ENCODE assay signal across 1 cellular context in the genomic region with DNA sequence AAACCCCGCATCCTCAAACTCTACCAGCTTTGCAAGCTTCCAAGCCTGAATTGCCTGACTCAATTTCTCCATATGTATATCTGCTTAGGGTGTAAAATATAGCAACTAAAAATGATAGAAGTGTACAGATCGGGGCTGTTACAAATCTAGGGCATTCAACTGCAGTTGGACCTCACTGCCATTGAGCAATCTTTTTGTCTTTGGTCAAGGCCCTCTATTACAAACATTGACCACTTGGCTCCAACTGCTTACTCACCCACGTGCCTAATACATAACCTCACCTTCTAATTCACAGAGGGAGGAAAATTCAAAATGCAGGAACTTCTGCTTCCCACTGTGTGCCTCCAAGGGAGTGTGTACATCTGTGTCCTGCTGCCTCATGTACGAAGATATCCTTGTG.
TF ChIP-seq lines count a peak whose summit lies in the region.

No MANE protein-coding gene starts in this region.

TF ChIP-seq in HepG2, 621 proteins besides CTCF, POLR2A, EP300 and RAD21 (continued from another document and continues in another):
- TF ChIP-seq, protein P1, sequence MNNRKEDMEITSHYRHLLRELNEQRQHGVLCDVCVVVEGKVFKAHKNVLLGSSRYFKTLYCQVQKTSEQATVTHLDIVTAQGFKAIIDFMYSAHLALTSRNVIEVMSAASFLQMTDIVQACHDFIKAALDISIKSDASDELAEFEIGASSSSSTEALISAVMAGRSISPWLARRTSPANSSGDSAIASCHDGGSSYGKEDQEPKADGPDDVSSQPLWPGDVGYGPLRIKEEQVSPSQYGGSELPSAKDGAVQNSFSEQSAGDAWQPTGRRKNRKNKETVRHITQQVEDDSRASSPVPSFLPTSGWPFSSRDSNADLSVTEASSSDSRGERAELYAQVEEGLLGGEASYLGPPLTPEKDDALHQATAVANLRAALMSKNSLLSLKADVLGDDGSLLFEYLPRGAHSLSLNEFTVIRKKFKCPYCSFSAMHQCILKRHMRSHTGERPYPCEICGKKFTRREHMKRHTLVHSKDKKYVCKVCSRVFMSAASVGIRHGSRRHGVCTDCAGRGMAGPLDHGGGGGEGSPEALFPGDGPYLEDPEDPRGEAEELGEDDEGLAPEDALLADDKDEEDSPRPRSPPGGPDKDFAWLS (CRISPR knock-in tag; IDR thresholded peaks at IDR 0.05; ENCODE audit: borderline replicate concordance), result no peak
- TF ChIP-seq MAFF (IDR thresholded peaks at IDR 0.05; ENCODE audit: low read depth, low read length) (no peak), ZNF430 (CRISPR knock-in tag; IDR thresholded peaks at IDR 0.05) (no peak), ZNF432 (CRISPR knock-in tag; IDR thresholded peaks at IDR 0.05; ENCODE audit: borderline replicate concordance) (no peak), CCDC6 (CRISPR knock-in tag; IDR thresholded peaks at IDR 0.05) (no peak), NFATC3 (CRISPR knock-in tag; IDR thresholded peaks at IDR 0.05) (no peak), HNF4G (IDR thresholded peaks at IDR 0.05; ENCODE audit: borderline replicate concordance, low read depth, low read length) (no peak), HNF4G (CRISPR knock-in tag; IDR thresholded peaks at IDR 0.05; ENCODE audit: borderline replicate concordance, low read depth) (no peak), THYN1 (CRISPR knock-in tag; IDR thresholded peaks at IDR 0.05; ENCODE audit: borderline replicate concordance, low read depth) (no peak), NKX3-1 (CRISPR knock-in tag; IDR thresholded peaks at IDR 0.05) (no peak), SUZ12 (IDR thresholded peaks at IDR 0.05; ENCODE audit: low read depth, low read length) (no peak), RBFOX2 (IDR thresholded peaks at IDR 0.05; ENCODE audit: low read depth, low read length) (no peak), ZNF138 (CRISPR knock-in tag; IDR thresholded peaks at IDR 0.05; ENCODE audit: low read depth) (no peak), SKI (IDR thresholded peaks at IDR 0.05; ENCODE audit: partially characterized antibody) (no peak), MIER2 (CRISPR knock-in tag; IDR thresholded peaks at IDR 0.05) (no peak), ZNF674 (CRISPR knock-in tag; IDR thresholded peaks at IDR 0.05; ENCODE audit: low read depth) (no peak), SIN3B (IDR thresholded peaks at IDR 0.05; ENCODE audit: low read length) (no peak), ZNF724P (CRISPR knock-in tag; IDR thresholded peaks at IDR 0.05; ENCODE audit: borderline replicate concordance) (no peak), FOSL2 (CRISPR knock-in tag; IDR thresholded peaks at IDR 0.05) (peak; percentile 52), ZNF598 (CRISPR knock-in tag; IDR thresholded peaks at IDR 0.05; ENCODE audit: borderline replicate concordance) (no peak), NCOA5 (CRISPR knock-in tag; IDR thresholded peaks at IDR 0.05) (no peak), CHCHD3 (CRISPR knock-in tag; IDR thresholded peaks at IDR 0.05) (no peak), ARHGAP35 (CRISPR knock-in tag; IDR thresholded peaks at IDR 0.05; ENCODE audit: borderline replicate concordance) (no peak), SAP130 (CRISPR knock-in tag; IDR thresholded peaks at IDR 0.05; ENCODE audit: low read depth) (peak; percentile 41; the same call in 1 of the 2 replicates), ZNF879 (CRISPR knock-in tag; IDR thresholded peaks at IDR 0.05) (no peak), ZNF547 (CRISPR knock-in tag; IDR thresholded peaks at IDR 0.05) (no peak), NR2C2 (CRISPR knock-in tag; IDR thresholded peaks at IDR 0.05; ENCODE audit: borderline replicate concordance) (peak; percentile 32; the same call in 1 of the 2 replicates)
- TF ChIP-seq, protein P2, sequence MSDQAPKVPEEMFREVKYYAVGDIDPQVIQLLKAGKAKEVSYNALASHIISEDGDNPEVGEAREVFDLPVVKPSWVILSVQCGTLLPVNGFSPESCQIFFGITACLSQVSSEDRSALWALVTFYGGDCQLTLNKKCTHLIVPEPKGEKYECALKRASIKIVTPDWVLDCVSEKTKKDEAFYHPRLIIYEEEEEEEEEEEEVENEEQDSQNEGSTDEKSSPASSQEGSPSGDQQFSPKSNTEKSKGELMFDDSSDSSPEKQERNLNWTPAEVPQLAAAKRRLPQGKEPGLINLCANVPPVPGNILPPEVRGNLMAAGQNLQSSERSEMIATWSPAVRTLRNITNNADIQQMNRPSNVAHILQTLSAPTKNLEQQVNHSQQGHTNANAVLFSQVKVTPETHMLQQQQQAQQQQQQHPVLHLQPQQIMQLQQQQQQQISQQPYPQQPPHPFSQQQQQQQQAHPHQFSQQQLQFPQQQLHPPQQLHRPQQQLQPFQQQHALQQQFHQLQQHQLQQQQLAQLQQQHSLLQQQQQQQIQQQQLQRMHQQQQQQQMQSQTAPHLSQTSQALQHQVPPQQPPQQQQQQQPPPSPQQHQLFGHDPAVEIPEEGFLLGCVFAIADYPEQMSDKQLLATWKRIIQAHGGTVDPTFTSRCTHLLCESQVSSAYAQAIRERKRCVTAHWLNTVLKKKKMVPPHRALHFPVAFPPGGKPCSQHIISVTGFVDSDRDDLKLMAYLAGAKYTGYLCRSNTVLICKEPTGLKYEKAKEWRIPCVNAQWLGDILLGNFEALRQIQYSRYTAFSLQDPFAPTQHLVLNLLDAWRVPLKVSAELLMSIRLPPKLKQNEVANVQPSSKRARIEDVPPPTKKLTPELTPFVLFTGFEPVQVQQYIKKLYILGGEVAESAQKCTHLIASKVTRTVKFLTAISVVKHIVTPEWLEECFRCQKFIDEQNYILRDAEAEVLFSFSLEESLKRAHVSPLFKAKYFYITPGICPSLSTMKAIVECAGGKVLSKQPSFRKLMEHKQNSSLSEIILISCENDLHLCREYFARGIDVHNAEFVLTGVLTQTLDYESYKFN (CRISPR knock-in tag; conservative IDR thresholded peaks at IDR 0.05), result peak; percentile 66
- TF ChIP-seq, protein P3, sequence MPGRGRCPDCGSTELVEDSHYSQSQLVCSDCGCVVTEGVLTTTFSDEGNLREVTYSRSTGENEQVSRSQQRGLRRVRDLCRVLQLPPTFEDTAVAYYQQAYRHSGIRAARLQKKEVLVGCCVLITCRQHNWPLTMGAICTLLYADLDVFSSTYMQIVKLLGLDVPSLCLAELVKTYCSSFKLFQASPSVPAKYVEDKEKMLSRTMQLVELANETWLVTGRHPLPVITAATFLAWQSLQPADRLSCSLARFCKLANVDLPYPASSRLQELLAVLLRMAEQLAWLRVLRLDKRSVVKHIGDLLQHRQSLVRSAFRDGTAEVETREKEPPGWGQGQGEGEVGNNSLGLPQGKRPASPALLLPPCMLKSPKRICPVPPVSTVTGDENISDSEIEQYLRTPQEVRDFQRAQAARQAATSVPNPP (CRISPR knock-in tag; IDR thresholded peaks at IDR 0.05), result 0 out of 2 replicates have a peak, but pooled peaks have one; percentile 37
- TF ChIP-seq, protein P4, sequence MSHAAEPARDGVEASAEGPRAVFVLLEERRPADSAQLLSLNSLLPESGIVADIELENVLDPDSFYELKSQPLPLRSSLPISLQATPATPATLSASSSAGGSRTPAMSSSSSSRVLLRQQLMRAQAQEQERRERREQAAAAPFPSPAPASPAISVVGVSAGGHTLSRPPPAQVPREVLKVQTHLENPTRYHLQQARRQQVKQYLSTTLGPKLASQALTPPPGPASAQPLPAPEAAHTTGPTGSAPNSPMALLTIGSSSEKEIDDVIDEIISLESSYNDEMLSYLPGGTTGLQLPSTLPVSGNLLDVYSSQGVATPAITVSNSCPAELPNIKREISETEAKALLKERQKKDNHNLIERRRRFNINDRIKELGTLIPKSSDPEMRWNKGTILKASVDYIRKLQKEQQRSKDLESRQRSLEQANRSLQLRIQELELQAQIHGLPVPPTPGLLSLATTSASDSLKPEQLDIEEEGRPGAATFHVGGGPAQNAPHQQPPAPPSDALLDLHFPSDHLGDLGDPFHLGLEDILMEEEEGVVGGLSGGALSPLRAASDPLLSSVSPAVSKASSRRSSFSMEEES (CRISPR knock-in tag; IDR thresholded peaks at IDR 0.05), result no peak
- TF ChIP-seq, protein P5, sequence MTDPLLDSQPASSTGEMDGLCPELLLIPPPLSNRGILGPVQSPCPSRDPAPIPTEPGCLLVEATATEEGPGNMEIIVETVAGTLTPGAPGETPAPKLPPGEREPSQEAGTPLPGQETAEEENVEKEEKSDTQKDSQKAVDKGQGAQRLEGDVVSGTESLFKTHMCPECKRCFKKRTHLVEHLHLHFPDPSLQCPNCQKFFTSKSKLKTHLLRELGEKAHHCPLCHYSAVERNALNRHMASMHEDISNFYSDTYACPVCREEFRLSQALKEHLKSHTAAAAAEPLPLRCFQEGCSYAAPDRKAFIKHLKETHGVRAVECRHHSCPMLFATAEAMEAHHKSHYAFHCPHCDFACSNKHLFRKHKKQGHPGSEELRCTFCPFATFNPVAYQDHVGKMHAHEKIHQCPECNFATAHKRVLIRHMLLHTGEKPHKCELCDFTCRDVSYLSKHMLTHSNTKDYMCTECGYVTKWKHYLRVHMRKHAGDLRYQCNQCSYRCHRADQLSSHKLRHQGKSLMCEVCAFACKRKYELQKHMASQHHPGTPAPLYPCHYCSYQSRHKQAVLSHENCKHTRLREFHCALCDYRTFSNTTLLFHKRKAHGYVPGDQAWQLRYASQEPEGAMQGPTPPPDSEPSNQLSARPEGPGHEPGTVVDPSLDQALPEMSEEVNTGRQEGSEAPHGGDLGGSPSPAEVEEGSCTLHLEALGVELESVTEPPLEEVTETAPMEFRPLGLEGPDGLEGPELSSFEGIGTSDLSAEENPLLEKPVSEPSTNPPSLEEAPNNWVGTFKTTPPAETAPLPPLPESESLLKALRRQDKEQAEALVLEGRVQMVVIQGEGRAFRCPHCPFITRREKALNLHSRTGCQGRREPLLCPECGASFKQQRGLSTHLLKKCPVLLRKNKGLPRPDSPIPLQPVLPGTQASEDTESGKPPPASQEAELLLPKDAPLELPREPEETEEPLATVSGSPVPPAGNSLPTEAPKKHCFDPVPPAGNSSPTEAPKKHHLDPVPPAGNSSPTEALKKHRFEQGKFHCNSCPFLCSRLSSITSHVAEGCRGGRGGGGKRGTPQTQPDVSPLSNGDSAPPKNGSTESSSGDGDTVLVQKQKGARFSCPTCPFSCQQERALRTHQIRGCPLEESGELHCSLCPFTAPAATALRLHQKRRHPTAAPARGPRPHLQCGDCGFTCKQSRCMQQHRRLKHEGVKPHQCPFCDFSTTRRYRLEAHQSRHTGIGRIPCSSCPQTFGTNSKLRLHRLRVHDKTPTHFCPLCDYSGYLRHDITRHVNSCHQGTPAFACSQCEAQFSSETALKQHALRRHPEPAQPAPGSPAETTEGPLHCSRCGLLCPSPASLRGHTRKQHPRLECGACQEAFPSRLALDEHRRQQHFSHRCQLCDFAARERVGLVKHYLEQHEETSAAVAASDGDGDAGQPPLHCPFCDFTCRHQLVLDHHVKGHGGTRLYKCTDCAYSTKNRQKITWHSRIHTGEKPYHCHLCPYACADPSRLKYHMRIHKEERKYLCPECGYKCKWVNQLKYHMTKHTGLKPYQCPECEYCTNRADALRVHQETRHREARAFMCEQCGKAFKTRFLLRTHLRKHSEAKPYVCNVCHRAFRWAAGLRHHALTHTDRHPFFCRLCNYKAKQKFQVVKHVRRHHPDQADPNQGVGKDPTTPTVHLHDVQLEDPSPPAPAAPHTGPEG (CRISPR knock-in tag; IDR thresholded peaks at IDR 0.05), result no peak
- TF ChIP-seq, protein P6, sequence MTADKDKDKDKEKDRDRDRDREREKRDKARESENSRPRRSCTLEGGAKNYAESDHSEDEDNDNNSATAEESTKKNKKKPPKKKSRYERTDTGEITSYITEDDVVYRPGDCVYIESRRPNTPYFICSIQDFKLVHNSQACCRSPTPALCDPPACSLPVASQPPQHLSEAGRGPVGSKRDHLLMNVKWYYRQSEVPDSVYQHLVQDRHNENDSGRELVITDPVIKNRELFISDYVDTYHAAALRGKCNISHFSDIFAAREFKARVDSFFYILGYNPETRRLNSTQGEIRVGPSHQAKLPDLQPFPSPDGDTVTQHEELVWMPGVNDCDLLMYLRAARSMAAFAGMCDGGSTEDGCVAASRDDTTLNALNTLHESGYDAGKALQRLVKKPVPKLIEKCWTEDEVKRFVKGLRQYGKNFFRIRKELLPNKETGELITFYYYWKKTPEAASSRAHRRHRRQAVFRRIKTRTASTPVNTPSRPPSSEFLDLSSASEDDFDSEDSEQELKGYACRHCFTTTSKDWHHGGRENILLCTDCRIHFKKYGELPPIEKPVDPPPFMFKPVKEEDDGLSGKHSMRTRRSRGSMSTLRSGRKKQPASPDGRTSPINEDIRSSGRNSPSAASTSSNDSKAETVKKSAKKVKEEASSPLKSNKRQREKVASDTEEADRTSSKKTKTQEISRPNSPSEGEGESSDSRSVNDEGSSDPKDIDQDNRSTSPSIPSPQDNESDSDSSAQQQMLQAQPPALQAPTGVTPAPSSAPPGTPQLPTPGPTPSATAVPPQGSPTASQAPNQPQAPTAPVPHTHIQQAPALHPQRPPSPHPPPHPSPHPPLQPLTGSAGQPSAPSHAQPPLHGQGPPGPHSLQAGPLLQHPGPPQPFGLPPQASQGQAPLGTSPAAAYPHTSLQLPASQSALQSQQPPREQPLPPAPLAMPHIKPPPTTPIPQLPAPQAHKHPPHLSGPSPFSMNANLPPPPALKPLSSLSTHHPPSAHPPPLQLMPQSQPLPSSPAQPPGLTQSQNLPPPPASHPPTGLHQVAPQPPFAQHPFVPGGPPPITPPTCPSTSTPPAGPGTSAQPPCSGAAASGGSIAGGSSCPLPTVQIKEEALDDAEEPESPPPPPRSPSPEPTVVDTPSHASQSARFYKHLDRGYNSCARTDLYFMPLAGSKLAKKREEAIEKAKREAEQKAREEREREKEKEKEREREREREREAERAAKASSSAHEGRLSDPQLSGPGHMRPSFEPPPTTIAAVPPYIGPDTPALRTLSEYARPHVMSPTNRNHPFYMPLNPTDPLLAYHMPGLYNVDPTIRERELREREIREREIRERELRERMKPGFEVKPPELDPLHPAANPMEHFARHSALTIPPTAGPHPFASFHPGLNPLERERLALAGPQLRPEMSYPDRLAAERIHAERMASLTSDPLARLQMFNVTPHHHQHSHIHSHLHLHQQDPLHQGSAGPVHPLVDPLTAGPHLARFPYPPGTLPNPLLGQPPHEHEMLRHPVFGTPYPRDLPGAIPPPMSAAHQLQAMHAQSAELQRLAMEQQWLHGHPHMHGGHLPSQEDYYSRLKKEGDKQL (CRISPR knock-in tag; IDR thresholded peaks at IDR 0.05; ENCODE audit: low read depth), result no peak
- TF ChIP-seq, protein P7, sequence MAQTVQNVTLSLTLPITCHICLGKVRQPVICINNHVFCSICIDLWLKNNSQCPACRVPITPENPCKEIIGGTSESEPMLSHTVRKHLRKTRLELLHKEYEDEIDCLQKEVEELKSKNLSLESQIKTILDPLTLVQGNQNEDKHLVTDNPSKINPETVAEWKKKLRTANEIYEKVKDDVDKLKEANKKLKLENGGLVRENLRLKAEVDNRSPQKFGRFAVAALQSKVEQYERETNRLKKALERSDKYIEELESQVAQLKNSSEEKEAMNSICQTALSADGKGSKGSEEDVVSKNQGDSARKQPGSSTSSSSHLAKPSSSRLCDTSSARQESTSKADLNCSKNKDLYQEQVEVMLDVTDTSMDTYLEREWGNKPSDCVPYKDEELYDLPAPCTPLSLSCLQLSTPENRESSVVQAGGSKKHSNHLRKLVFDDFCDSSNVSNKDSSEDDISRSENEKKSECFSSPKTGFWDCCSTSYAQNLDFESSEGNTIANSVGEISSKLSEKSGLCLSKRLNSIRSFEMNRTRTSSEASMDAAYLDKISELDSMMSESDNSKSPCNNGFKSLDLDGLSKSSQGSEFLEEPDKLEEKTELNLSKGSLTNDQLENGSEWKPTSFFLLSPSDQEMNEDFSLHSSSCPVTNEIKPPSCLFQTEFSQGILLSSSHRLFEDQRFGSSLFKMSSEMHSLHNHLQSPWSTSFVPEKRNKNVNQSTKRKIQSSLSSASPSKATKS (CRISPR knock-in tag; IDR thresholded peaks at IDR 0.05), result no peak
